In the genomic region with DNA sequence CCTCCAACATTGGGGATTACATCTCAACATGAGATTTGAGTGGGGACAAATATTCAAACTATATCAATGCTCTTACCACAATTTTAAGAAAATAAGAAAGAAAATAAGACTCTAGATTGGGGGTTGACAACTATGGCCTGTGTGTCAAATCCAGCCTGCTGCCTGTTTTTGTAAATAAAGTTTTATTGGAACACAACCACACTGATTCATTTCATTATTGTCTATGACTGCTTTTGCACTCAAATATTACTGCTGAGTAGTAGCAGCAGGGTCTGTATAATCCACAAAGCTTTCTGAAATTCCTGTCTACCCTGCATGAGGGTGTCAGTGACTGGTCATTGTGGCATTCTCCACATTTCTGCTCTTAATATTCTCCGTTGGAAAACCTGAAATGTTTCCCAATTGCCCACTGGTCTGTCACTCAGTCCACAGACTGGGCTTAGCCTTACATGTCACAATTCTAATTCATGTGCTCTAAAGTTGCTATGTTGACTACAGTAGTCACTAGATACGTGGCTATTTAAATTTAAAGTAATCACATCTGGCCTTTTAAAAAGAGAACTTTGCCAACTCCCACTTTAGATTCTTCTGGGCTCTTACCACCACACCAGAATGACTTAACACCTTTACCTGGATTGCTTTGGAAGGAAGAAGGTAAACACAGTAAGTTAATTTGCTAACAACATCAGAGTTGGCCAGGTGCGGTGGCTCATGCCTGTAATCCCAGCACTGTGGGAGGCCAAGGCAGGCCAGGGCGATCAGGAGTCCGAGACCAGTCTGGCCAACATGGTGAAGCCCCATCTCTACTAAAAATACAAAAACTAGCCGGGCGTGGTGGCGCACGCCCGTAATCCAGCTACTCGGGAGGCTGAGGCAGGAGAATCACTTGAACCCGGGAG, we compare ENCODE assay signal across 1 cellular context.
TF ChIP-seq lines count a peak whose summit lies in the region.

No MANE protein-coding gene starts in this region.

TF ChIP-seq in HepG2, 621 proteins besides CTCF, POLR2A, EP300 and RAD21:
- TF ChIP-seq, protein P1, sequence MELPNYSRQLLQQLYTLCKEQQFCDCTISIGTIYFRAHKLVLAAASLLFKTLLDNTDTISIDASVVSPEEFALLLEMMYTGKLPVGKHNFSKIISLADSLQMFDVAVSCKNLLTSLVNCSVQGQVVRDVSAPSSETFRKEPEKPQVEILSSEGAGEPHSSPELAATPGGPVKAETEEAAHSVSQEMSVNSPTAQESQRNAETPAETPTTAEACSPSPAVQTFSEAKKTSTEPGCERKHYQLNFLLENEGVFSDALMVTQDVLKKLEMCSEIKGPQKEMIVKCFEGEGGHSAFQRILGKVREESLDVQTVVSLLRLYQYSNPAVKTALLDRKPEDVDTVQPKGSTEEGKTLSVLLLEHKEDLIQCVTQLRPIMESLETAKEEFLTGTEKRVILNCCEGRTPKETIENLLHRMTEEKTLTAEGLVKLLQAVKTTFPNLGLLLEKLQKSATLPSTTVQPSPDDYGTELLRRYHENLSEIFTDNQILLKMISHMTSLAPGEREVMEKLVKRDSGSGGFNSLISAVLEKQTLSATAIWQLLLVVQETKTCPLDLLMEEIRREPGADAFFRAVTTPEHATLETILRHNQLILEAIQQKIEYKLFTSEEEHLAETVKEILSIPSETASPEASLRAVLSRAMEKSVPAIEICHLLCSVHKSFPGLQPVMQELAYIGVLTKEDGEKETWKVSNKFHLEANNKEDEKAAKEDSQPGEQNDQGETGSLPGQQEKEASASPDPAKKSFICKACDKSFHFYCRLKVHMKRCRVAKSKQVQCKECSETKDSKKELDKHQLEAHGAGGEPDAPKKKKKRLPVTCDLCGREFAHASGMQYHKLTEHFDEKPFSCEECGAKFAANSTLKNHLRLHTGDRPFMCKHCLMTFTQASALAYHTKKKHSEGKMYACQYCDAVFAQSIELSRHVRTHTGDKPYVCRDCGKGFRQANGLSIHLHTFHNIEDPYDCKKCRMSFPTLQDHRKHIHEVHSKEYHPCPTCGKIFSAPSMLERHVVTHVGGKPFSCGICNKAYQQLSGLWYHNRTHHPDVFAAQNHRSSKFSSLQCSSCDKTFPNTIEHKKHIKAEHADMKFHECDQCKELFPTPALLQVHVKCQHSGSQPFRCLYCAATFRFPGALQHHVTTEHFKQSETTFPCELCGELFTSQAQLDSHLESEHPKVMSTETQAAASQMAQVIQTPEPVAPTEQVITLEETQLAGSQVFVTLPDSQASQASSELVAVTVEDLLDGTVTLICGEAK (IDR thresholded peaks at IDR 0.05), result peak; percentile 28; the same call in 1 of the 2 replicates
- TF ChIP-seq, protein P1 (CRISPR knock-in tag; IDR thresholded peaks at IDR 0.05), result peak; percentile 63; the same call in 1 of the 2 replicates
- TF ChIP-seq ZNF138 (CRISPR knock-in tag; IDR thresholded peaks at IDR 0.05; ENCODE audit: low read depth), result no peak
